8 cellular contexts compared by ENCODE assay signal in the genomic region with DNA sequence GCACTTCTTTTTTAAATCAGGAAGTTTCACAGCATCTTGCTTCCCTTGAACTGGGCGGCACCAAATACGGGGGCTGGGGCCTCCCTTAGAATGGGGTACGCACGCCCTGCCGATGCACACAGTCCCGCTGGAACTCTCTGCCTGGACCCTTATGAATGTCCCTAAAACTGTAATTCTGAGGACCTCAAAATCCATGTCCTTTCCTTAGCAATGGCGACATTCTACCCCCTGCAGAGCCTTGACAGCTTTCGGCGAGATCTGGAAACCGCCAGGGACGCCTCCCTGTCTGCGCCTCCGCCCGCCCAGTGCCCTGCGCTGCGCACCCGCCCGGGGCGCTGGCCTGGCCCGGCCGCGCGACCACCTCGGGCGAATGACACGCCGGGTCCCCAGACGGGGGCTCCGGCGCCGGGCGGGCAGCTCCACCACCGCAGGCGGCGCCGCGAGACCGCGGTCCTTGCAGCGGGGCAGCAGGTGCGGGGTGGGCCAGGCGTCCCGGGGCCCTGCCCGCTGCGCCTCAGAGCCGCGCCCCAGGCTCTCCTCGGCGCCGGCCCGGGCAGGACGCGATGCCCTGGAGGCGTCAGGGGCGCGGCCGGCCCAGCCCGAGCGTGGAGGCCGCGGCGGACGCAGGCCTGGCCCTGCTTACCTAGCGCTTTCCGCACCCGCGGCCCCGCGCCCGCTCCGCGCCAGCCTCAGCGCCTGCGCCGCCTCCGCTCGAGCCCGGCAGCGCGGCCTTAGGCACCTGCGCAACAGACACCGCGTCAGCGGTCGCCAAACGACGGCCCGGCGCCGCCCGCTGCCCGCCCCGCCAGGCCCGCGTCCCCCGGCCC. TPM values are rescaled to one million over a fixed set of nuclear protein-coding genes. Genes with fewer than 3 reads are reported as not detected.
DNase-seq lines count a peak whose midpoint lies in the region; ATAC-seq and TF ChIP-seq lines count a peak whose summit lies in the region.

No MANE protein-coding gene starts in this region.

- no peaks in the 10 kb centered on the region for H3K27me3 ChIP-seq in BLaER1
- no peaks in the 10 kb centered on the region for H3K27me3 ChIP-seq in left ventricle myocardium inferior (ENCODE audit: low read depth)

- H3K9me3 ChIP-seq in BLaER1, result no peaks in the 10 kb centered on the region
- H3K9me3 ChIP-seq in left ventricle myocardium inferior (replicated peaks), result no peaks in the 10 kb centered on the region

- H3K4me1 ChIP-seq in BLaER1, result peaks cover 36% of the 10 kb centered on the region
- peaks cover 69% of the 10 kb centered on the region for H3K4me1 ChIP-seq in left ventricle myocardium inferior

- H3K4me3 ChIP-seq in BLaER1, result peak overlapping the region; percentile 94
- peak overlapping the region; percentile 99 for H3K4me3 ChIP-seq in left ventricle myocardium inferior

- ATAC-seq in GM18909 (IDR thresholded peaks at IDR 0.05; ENCODE audit: poor library complexity, unreplicated experiment) (peak; percentile 45), HG03139 (IDR thresholded peaks at IDR 0.05; ENCODE audit: unreplicated experiment) (peak; percentile 44)

- peak overlapping the region; percentile 93 for H3K4me2 ChIP-seq in BLaER1

- H3K9ac ChIP-seq in BLaER1, result peak overlapping the region; percentile 84

- peaks cover 52% of the 10 kb centered on the region for H4K20me1 ChIP-seq in BLaER1

- H3K36me3 ChIP-seq in BLaER1, result peaks cover 26% of the 10 kb centered on the region
- H3K36me3 ChIP-seq in left ventricle myocardium inferior, result peaks cover 31% of the 10 kb centered on the region

- DNase-seq in RPMI8226 (peak; percentile 88), left ventricle myocardium inferior (peak; percentile 54), retina (peak; percentile 18), islet precursor cell (no peak)
- DNase-seq in activated naive CD4-positive, alpha-beta T cell treated with anti-CD3 and anti-CD28 coated beads, Interleukin-2, amount 50 U/mL, for 16 hours, result peak; percentile 77

- intact Hi-C loops in left ventricle myocardium inferior (cut with micrococcal nuclease), result no loop called here

- H3K27ac ChIP-seq in BLaER1 (peak overlapping the region; percentile 72), left ventricle myocardium inferior (replicated peaks) (peak overlapping the region; percentile 98)

- TF ChIP-seq CTCF in left ventricle myocardium inferior (IDR thresholded peaks at IDR 0.05; ENCODE audit: borderline replicate concordance), result peak; percentile 12

RNA-seq across cellular contexts. Expression of gene HAGH, which starts 0.5 kb away (rescaled TPM):
- 172 TPM for total RNA-seq in left ventricle myocardium inferior

RNA-seq across cellular contexts. Expression of gene FAHD1, which starts 0.9 kb away (rescaled TPM):
- 26.3 TPM for total RNA-seq in left ventricle myocardium inferior

RNA-seq across cellular contexts. Expression of gene IGFALS, which starts 32.6 kb away (rescaled TPM):
- not detected for total RNA-seq in left ventricle myocardium inferior

RNA-seq across cellular contexts. Expression of gene NUBP2, which starts 43.3 kb away (rescaled TPM):
- total RNA-seq in left ventricle myocardium inferior, result 36.2 TPM

RNA-seq across cellular contexts. Expression of gene SPSB3, which starts 43.7 kb away (rescaled TPM):
- total RNA-seq in left ventricle myocardium inferior, result 36.8 TPM
